16 cellular contexts compared by ENCODE assay signal in the genomic region with DNA sequence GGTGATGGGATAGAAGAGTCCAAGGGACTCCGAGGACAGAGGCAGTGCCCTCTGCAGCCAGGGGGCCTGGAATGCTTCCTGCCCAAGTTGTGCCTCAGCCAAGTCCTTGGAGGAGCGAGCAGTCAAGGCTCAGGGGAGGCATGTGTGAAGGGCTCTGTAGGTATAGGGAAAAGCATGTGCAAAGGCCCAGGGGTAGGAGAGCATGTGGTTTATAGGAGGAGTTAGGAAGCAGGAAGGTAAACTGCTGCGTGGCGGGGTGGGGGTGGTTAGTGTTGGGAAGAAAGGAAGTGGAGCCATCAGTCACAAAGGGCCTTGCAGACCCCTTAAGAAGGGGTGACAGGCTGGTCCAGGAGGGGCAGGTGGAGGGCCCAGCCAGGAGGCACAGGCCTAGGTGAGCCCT. TPM values are rescaled to one million over a fixed set of nuclear protein-coding genes. Genes with fewer than 3 reads are reported as not detected.
DNase-seq lines count a peak whose midpoint lies in the region; ATAC-seq, FAIRE-seq and TF ChIP-seq lines count a peak whose summit lies in the region.
"Had no signal": no experiment of that assay in that cellular context is flagged by ENCODE, and none has a peak within 500 bp of the region (broad histone marks: within the 10 kb centered on the region; RNA-seq: fewer than 3 reads in every experiment).

No MANE protein-coding gene starts in this region.

- H2AFZ ChIP-seq in mammary epithelial cell (ENCODE audit: low read depth, low read length) = no peak overlapping the region

- in situ Hi-C loops in mammary epithelial cell (cut with MboI; ENCODE audit: low sequenced_read_pairs in 2 of 2) = no loop called here

- no peak for FAIRE-seq in kidney (lab: Jason Lieb, UNC)
- FAIRE-seq: H54 had no signal

- H3K9ac ChIP-seq in kidney (ENCODE audit: low read length in 2 of 2) (no peak overlapping the region), mammary epithelial cell (ENCODE audit: insufficient read depth, low read length) (no peak overlapping the region)

- TF ChIP-seq CTCF in heart right ventricle (IDR thresholded peaks at IDR 0.05) = no peak
- no peak for TF ChIP-seq CTCF in WTC11 (IDR thresholded peaks at IDR 0.05)
- no peak for TF ChIP-seq CTCF in kidney (IDR thresholded peaks at IDR 0.05; ENCODE audit: borderline replicate concordance, extremely low read depth, insufficient read depth)
- TF ChIP-seq CTCF in mammary epithelial cell (conservative IDR thresholded peaks at IDR 0.05 in 1 of 2, IDR thresholded peaks at IDR 0.05 in 1 of 2; ENCODE audit: extremely low read depth in 1 of 2, insufficient read depth in 1 of 2, low read depth in 1 of 2, low read length in 2 of 2) = no peak

- BruUV-seq in mammary epithelial cell (replicated peaks; lab: Mats Ljungman, UMichigan) = no TSS peak

- CTCF ChIA-PET in WTC11 (lab: Charles Lee) (interaction anchor here (1.8 kb wide), 1 partner anchor 120 kb away, joined by 4 read pairs; no protein-coding TSS in a partner anchor), mammary epithelial cell (lab: Charles Lee; ENCODE audit: low non-redundant PET) (no interaction called here)

- H3K9me3 ChIP-seq in heart right ventricle (no peaks in the 10 kb centered on the region), kidney (ENCODE audit: control insufficient read depth in 1 of 2, low read length in 2 of 2) (no peaks in the 10 kb centered on the region), mammary epithelial cell (replicated peaks; ENCODE audit: insufficient read depth, low read length) (no peaks in the 10 kb centered on the region)
- H3K9me3 ChIP-seq: Peyer's patch, SJSA1 had no signal

- H3K36me3 ChIP-seq in heart right ventricle (peaks cover 0 to 87% (median 25%) of the 10 kb centered on the region in 9 donors), kidney (ENCODE audit: control insufficient read depth in 1 of 2, insufficient read depth in 2 of 2, low read length in 2 of 2) (peaks cover 16 to 49% of the 10 kb centered on the region in 2 donors), mammary epithelial cell (ENCODE audit: insufficient read depth, low read length) (peaks cover 8% of the 10 kb centered on the region)

- H3K4me3 ChIP-seq in heart right ventricle (no peak overlapping the region), kidney (ENCODE audit: low read length in 2 of 2) (no peak overlapping the region), mammary epithelial cell (replicated peaks in 1 of 3; ENCODE audit: insufficient read depth in 1 of 3, low read depth in 2 of 3, low read length in 3 of 3) (no peak overlapping the region)
- H3K4me3 ChIP-seq: Peyer's patch, SJSA1 had no signal

- peaks cover 11% of the 10 kb centered on the region for H3K4me1 Mint-ChIP-seq in WTC11
- peaks cover 25 to 39% of the 10 kb centered on the region in 2 donors for H3K4me1 Mint-ChIP-seq in stimulated activated naive B cell treated with anti-CD40 and anti-IgM and Interleukin-4, amounts not matched to agents 10 μg/mL and 1 μg/mL and 100 μg/mL, for 72 hours

- intact Hi-C loops in cardiac septum (cut with DNase I) (no loop called here), heart right ventricle (cut with DNase I) (no loop called here), kidney (cut with DNase I) (no loop called here), mammary epithelial cell (cut with micrococcal nuclease) (no loop called here)

- POLR2A ChIA-PET in WTC11 (lab: Charles Lee) = interaction anchor here (0.8 kb wide), 1 partner anchor 98 kb away, joined by 3 read pairs; the partner anchor contains the start of gene EEF2K

- dilution Hi-C loops in mammary epithelial cell (cut with HindIII; ENCODE audit: low sequenced_read_pairs) = no loop called here

- ATAC-seq in heart right ventricle (no peak), WTC11 (no peak)
- no peak for ATAC-seq in stimulated activated naive B cell treated with anti-CD40 and anti-IgM and Interleukin-4, amounts not matched to agents 10 μg/mL and 1 μg/mL and 100 μg/mL, for 72 hours (replicated peaks)

- no peak overlapping the region for H3K4me3 Mint-ChIP-seq in WTC11
- no peak overlapping the region for H3K4me3 Mint-ChIP-seq in stimulated activated naive B cell treated with anti-CD40 and anti-IgM and Interleukin-4, amounts not matched to agents 10 μg/mL and 1 μg/mL and 100 μg/mL, for 72 hours

- peaks cover 34% of the 10 kb centered on the region for H3K36me3 Mint-ChIP-seq in WTC11
- H3K36me3 Mint-ChIP-seq in stimulated activated naive B cell treated with anti-CD40 and anti-IgM and Interleukin-4, amounts not matched to agents 10 μg/mL and 1 μg/mL and 100 μg/mL, for 72 hours = peaks cover 40 to 62% of the 10 kb centered on the region in 2 donors

- 95 to 96% methylated on average over 4 of the region's 4 CpGs for WGBS in heart right ventricle, 2 donors
- 82% methylated on average over 4 of the region's 4 CpGs for WGBS in mammary epithelial cell (ENCODE audit: low coverage, missing lambda C conversion rate)

- H3K79me2 ChIP-seq in mammary epithelial cell (ENCODE audit: insufficient read depth, low read length) = peaks cover 66% of the 10 kb centered on the region

- H3K27me3 Mint-ChIP-seq in WTC11 (ENCODE audit: low read depth) = no peaks in the 10 kb centered on the region
- H3K27me3 Mint-ChIP-seq in stimulated activated naive B cell treated with anti-CD40 and anti-IgM and Interleukin-4, amounts not matched to agents 10 μg/mL and 1 μg/mL and 100 μg/mL, for 72 hours = no peaks in the 10 kb centered on the region

- no peak overlapping the region for H3K27ac ChIP-seq in heart right ventricle
- no peak overlapping the region for H3K27ac ChIP-seq in kidney (ENCODE audit: low read depth in 2 of 2, low read length in 2 of 2)
- H3K27ac ChIP-seq in mammary epithelial cell (ENCODE audit: insufficient read depth, low read depth, low read length) = no peak overlapping the region
- H3K27ac ChIP-seq in substantia nigra (ENCODE audit: low read depth, low read length, poor library complexity, severe bottlenecking) = no peak overlapping the region
- H3K27ac ChIP-seq: Peyer's patch, SJSA1 had no signal

- H4K20me1 ChIP-seq in mammary epithelial cell (ENCODE audit: insufficient read depth, low read length) = no peaks in the 10 kb centered on the region

- H3K9me3 Mint-ChIP-seq in WTC11 = no peaks in the 10 kb centered on the region
- H3K9me3 Mint-ChIP-seq in stimulated activated naive B cell treated with anti-CD40 and anti-IgM and Interleukin-4, amounts not matched to agents 10 μg/mL and 1 μg/mL and 100 μg/mL, for 72 hours = no peaks in the 10 kb centered on the region

- H3K4me2 ChIP-seq in mammary epithelial cell (ENCODE audit: insufficient read depth, low read depth, low read length) = no peak overlapping the region

- peaks cover 0 to 17% (median 11%) of the 10 kb centered on the region in 9 donors for H3K4me1 ChIP-seq in heart right ventricle
- H3K4me1 ChIP-seq in kidney (ENCODE audit: control insufficient read depth in 1 of 2, insufficient read depth in 1 of 2, low read depth in 1 of 2, low read length in 2 of 2) = peaks cover 2 to 7% of the 10 kb centered on the region in 2 donors
- H3K4me1 ChIP-seq in mammary epithelial cell (ENCODE audit: insufficient read depth, low read length) = peaks cover 8% of the 10 kb centered on the region
- H3K4me1 ChIP-seq: SJSA1 had no signal

- peak overlapping the region; percentile 54; the same call in 1 of the 2 replicates for H3K27ac Mint-ChIP-seq in WTC11
- H3K27ac Mint-ChIP-seq in stimulated activated naive B cell treated with anti-CD40 and anti-IgM and Interleukin-4, amounts not matched to agents 10 μg/mL and 1 μg/mL and 100 μg/mL, for 72 hours = peak overlapping the region; percentile 63

- DNase-seq in cardiac septum (ENCODE audit: low spot score) (peak; percentile 58), heart right ventricle (no peak), WTC11 (ENCODE audit: low spot score) (no peak), kidney (peak; percentile 43), mammary epithelial cell (no peak), HK-2 (ENCODE audit: unreplicated experiment) (no peak), substantia nigra (lab: John Stamatoyannopoulos, UW) (no peak)
- DNase-seq in stimulated activated naive B cell treated with anti-CD40 and anti-IgM and Interleukin-4, amounts not matched to agents 10 μg/mL and 1 μg/mL and 100 μg/mL, for 72 hours = no peak
- DNase-seq: C1 segment of cervical spinal cord, DMS79 treated with DMSO at 0.1 percent for 48 hours, KBM-7, NCI-H1105 treated with DMSO at 0.1 percent for 48 hours, NCI-H1694, Peyer's patch had no signal

- H3K27me3 ChIP-seq in heart right ventricle (no peaks in the 10 kb centered on the region), mammary epithelial cell (ENCODE audit: insufficient read depth, low read length) (no peaks in the 10 kb centered on the region)
- H3K27me3 ChIP-seq: Peyer's patch, SJSA1 had no signal

TF ChIP-seq in WTC11, 78 proteins besides CTCF, POLR2A, EP300 and RAD21:
- TF ChIP-seq ZNF138 (CRISPR knock-in tag; conservative IDR thresholded peaks at IDR 0.05) (no peak), ZBTB21 (CRISPR knock-in tag; IDR thresholded peaks at IDR 0.05; ENCODE audit: borderline replicate concordance) (no peak), ZMAT4 (CRISPR knock-in tag; IDR thresholded peaks at IDR 0.05) (no peak)
TF ChIP-seq in WTC11: peak in this region for 0.

RNA-seq across cellular contexts. Expression of gene POLR3E, which starts 7.2 kb away (rescaled TPM):
- total RNA-seq in cardiac septum (32.7 TPM), heart right ventricle (10 to 100 TPM; 27.8 to 40.7 (median 31.7) TPM), WTC11 (2021) (62.2 to 73.5 TPM (median 68.0 TPM) in 3 replicates), kidney (41.4 TPM), mammary epithelial cell (10 to 100 TPM; 22.7 to 41.1 TPM)
- polyA plus RNA-seq in heart right ventricle (10 to 100 TPM; 22.3 to 23.8 TPM), kidney (ENCODE audit: insufficient read depth, low read depth, low replicate concordance) (21.3 TPM), mammary epithelial cell (50.3 TPM)
- polyA minus RNA-seq in mammary epithelial cell = 213 TPM

Comparison
In these comparisons a context has a peak if more than half of its experiments do, and no peak if none do; other contexts are left out.
1. DNase-seq: peak in cardiac septum (single experiment) and kidney (single experiment); none in heart right ventricle (0 of 2), WTC11 (single experiment), stimulated activated naive B cell treated with anti-CD40 and anti-IgM and Interleukin-4, amounts not matched to agents 10 μg/mL and 1 μg/mL and 100 μg/mL, for 72 hours (single experiment), mammary epithelial cell (single experiment), HK-2 (single experiment) and substantia nigra (0 of 49).